21 cellular contexts compared by ENCODE assay signal in genomic region chr7:132480534-132480933, GRCh38.
DNase-seq lines count a peak whose midpoint lies in the region; ATAC-seq and TF ChIP-seq lines count a peak whose summit lies in the region.
"Had no signal": no experiment of that assay in that cellular context is flagged by ENCODE, and none has a peak within 500 bp of the region (broad histone marks: within the 10 kb centered on the region; RNA-seq: fewer than 3 reads in every experiment).

No MANE protein-coding gene starts in this region.

- TF ChIP-seq CTCF in heart right ventricle (IDR thresholded peaks at IDR 0.05) (no peak), omental fat pad (IDR thresholded peaks at IDR 0.05) (no peak), thyroid gland (IDR thresholded peaks at IDR 0.05) (no peak), Calu3 (IDR thresholded peaks at IDR 0.05; ENCODE audit: unreplicated experiment) (no peak)

- intact Hi-C loops in heart right ventricle (cut with DNase I) (no loop called here), thyroid gland (cut with DNase I) (no loop called here), Calu3 (cut with micrococcal nuclease; ENCODE audit: unreplicated experiment) (no loop called here)

- DNase-seq in NCI-H187 treated with DMSO at 0.1 percent for 48 hours (lab: John Stamatoyannopoulos, UW), result peak; percentile 43
- peak; percentile 61 to 71 for DNase-seq in heart right ventricle
- no peak for DNase-seq in omental fat pad (ENCODE audit: low spot score)
- peak; percentile 19 to 20 for DNase-seq in thyroid gland
- no peak for DNase-seq in NCI-H2029 treated with DMSO at 0.1 percent for 48 hours (lab: John Stamatoyannopoulos, UW)
- no peak for DNase-seq in NCI-H2171 treated with DMSO at 0.1 percent for 48 hours (lab: John Stamatoyannopoulos, UW)
- no peak for DNase-seq in Calu3
- no peak for DNase-seq in NCI-H1436 (lab: John Stamatoyannopoulos, UW)
- DNase-seq: activated CD4-positive, alpha-beta memory T cell treated with anti-CD3 and anti-CD28 coated beads, Interleukin-2, amount 10 ng/mL, durations not matched to agents 7 days and 5 days; activated naive CD4-positive, alpha-beta T cell treated with anti-CD3 and anti-CD28 coated beads for 36 hours; activated T-cell treated with anti-CD3 and anti-CD28 coated beads, Interleukin-2, amount 50 U/mL, for 24 hours; CD4-positive, alpha-beta T cell; DMS153; effector CD4-positive, alpha-beta T cell; left colon; mucosa of descending colon; NCI-H345 had no signal

- 24 to 32% methylated on average over 9 of the region's 9 CpGs for WGBS in heart right ventricle, 2 donors
- WGBS in thyroid gland, 2 donors, result 49 to 52% methylated on average over 9 of the region's 9 CpGs

- CTCF ChIA-PET in Calu3 (lab: Charles Lee), result no interaction called here

- peak overlapping the region in 4 of 10 donors; percentile 12 to 55 (median 24) for H3K27ac ChIP-seq in heart right ventricle
- H3K27ac ChIP-seq in thyroid gland, result no peak overlapping the region
- H3K27ac ChIP-seq: ascending aorta, SK-N-MC had no signal

- H3K9me3 Mint-ChIP-seq in Calu3 (ENCODE audit: low read depth, unreplicated experiment), result no peaks in the 10 kb centered on the region
- H3K9me3 Mint-ChIP-seq: activated CD4-positive, alpha-beta memory T cell treated with anti-CD3 and anti-CD28 coated beads, Interleukin-2, amount 10 ng/mL, durations not matched to agents 7 days and 5 days; activated naive CD4-positive, alpha-beta T cell treated with anti-CD3 and anti-CD28 coated beads for 36 hours; activated T-cell treated with anti-CD3 and anti-CD28 coated beads, Interleukin-2, amount 50 U/mL, for 24 hours; CD4-positive, alpha-beta T cell; central memory CD8-positive, alpha-beta T cell had no signal

- no peak overlapping the region for H3K4me3 Mint-ChIP-seq in Calu3 (ENCODE audit: low read depth, unreplicated experiment)
- H3K4me3 Mint-ChIP-seq: activated CD4-positive, alpha-beta memory T cell treated with anti-CD3 and anti-CD28 coated beads, Interleukin-2, amount 10 ng/mL, durations not matched to agents 7 days and 5 days; activated naive CD4-positive, alpha-beta T cell treated with anti-CD3 and anti-CD28 coated beads for 36 hours; activated T-cell treated with anti-CD3 and anti-CD28 coated beads, Interleukin-2, amount 50 U/mL, for 24 hours; CD4-positive, alpha-beta T cell; central memory CD8-positive, alpha-beta T cell had no signal

- H3K4me3 ChIP-seq in heart right ventricle (no peak overlapping the region), thyroid gland (replicated peaks in 1 of 3) (no peak overlapping the region)
- H3K4me3 ChIP-seq: ascending aorta, K562, mucosa of descending colon, SK-N-MC had no signal

- H3K9me3 ChIP-seq in heart right ventricle (no peaks in the 10 kb centered on the region), thyroid gland (no peaks in the 10 kb centered on the region)
- H3K9me3 ChIP-seq: ascending aorta, mucosa of descending colon had no signal

- H3K36me3 ChIP-seq in heart right ventricle, result no peaks in the 10 kb centered on the region
- no peaks in the 10 kb centered on the region for H3K36me3 ChIP-seq in thyroid gland
- H3K36me3 ChIP-seq: ascending aorta had no signal

- no peaks in the 10 kb centered on the region for H3K36me3 Mint-ChIP-seq in Calu3 (ENCODE audit: insufficient read depth, unreplicated experiment)

- ATAC-seq in heart right ventricle (peak; percentile 69 to 89 (median 87)), omental fat pad (ENCODE audit: low FRiP score) (peak; percentile 70)
- ATAC-seq: K562, left colon, mucosa of descending colon had no signal

- no peak overlapping the region for H3K27ac Mint-ChIP-seq in Calu3 (ENCODE audit: unreplicated experiment)
- H3K27ac Mint-ChIP-seq: activated CD4-positive, alpha-beta memory T cell treated with anti-CD3 and anti-CD28 coated beads, Interleukin-2, amount 10 ng/mL, durations not matched to agents 7 days and 5 days; activated naive CD4-positive, alpha-beta T cell treated with anti-CD3 and anti-CD28 coated beads for 36 hours; activated T-cell treated with anti-CD3 and anti-CD28 coated beads, Interleukin-2, amount 50 U/mL, for 24 hours; CD4-positive, alpha-beta T cell had no signal

- H3K27me3 Mint-ChIP-seq in Calu3 (ENCODE audit: unreplicated experiment), result peaks cover 79% of the 10 kb centered on the region
- H3K27me3 Mint-ChIP-seq: activated T-cell treated with anti-CD3 and anti-CD28 coated beads, Interleukin-2, amount 50 U/mL, for 24 hours had no signal

- TF ChIP-seq POLR2A in thyroid gland (IDR thresholded peaks at IDR 0.05), result no peak

- peaks cover 0 to 30% (median 21%) of the 10 kb centered on the region in 9 donors for H3K4me1 ChIP-seq in heart right ventricle
- no peaks in the 10 kb centered on the region for H3K4me1 ChIP-seq in thyroid gland

- BruUV-seq in Calu3 (replicated peaks; lab: Mats Ljungman, UMichigan), result no TSS peak

- H3K4me1 Mint-ChIP-seq in Calu3 (ENCODE audit: low read depth, unreplicated experiment), result no peaks in the 10 kb centered on the region

- H3K27me3 ChIP-seq in heart right ventricle (peaks cover 0 to 7% (median 0%) of the 10 kb centered on the region in 7 donors), thyroid gland (no peaks in the 10 kb centered on the region)
- H3K27me3 ChIP-seq: ascending aorta had no signal

Comparison
In these comparisons a context has a peak if more than half of its experiments do, and no peak if none do; other contexts are left out.
1. DNase-seq: peak in NCI-H187 treated with DMSO at 0.1 percent for 48 hours (single experiment), heart right ventricle (2 of 2) and thyroid gland (2 of 2); none in omental fat pad (single experiment), NCI-H2029 treated with DMSO at 0.1 percent for 48 hours (single experiment), NCI-H2171 treated with DMSO at 0.1 percent for 48 hours (single experiment), Calu3 (single experiment) and NCI-H1436 (single experiment).